In genomic region chr2:189521686-189522434, GRCh38 we compare ENCODE assay signal across 10 cellular contexts. TPM values are rescaled to one million over a fixed set of nuclear protein-coding genes. Genes with fewer than 3 reads are reported as not detected.
DNase-seq lines count a peak whose midpoint lies in the region; ATAC-seq and TF ChIP-seq lines count a peak whose summit lies in the region.
"Had no signal": no experiment of that assay in that cellular context is flagged by ENCODE, and none has a peak within 500 bp of the region (broad histone marks: within the 10 kb centered on the region; RNA-seq: fewer than 3 reads in every experiment).

No MANE protein-coding gene starts in this region.

- H3K9ac ChIP-seq in colonic mucosa (ENCODE audit: low read depth in 2 of 2, low read length in 2 of 2) (peak overlapping the region in 1 of 2 donors; percentile 13), skeletal muscle tissue (ENCODE audit: low read depth in 1 of 3, low read length in 3 of 3) (no peak overlapping the region)

- peak; percentile 50 for ATAC-seq in GM18517 (IDR thresholded peaks at IDR 0.05; ENCODE audit: unreplicated experiment)

- H3K9me3 ChIP-seq in colonic mucosa = no peaks in the 10 kb centered on the region
- no peaks in the 10 kb centered on the region for H3K9me3 ChIP-seq in skeletal muscle tissue (ENCODE audit: control insufficient read depth in 3 of 3, low read length in 3 of 3)
- H3K9me3 ChIP-seq in MG63 = no peaks in the 10 kb centered on the region

- no peak for TF ChIP-seq CTCF in colonic mucosa (IDR thresholded peaks at IDR 0.05)

- DNase-seq in LHCN-M2 (ENCODE audit: low read depth) = peak; percentile 42
- DNase-seq in colonic mucosa = no peak
- DNase-seq in NCI-H1694 treated with DMSO at 0.1 percent for 48 hours (lab: John Stamatoyannopoulos, UW) = no peak
- DNase-seq in NCI-H226 = no peak
- DNase-seq in NCI-H524 (lab: John Stamatoyannopoulos, UW) = no peak
- DNase-seq in MG63 = no peak
- DNase-seq: natural killer cell; stimulated activated CD4-positive, alpha-beta T cell treated with anti-CD3 and anti-CD28 coated beads, Interleukin-2, amount 100 ng/mL, for 48 hours had no signal

- H3K4me1 ChIP-seq in colonic mucosa (peaks cover 4% of the 10 kb centered on the region), skeletal muscle tissue (ENCODE audit: control insufficient read depth in 3 of 3, insufficient read depth in 3 of 3, low read length in 3 of 3) (peaks cover 10 to 17% (median 14%) of the 10 kb centered on the region in 3 donors)

- H3K36me3 ChIP-seq in colonic mucosa = no peaks in the 10 kb centered on the region
- H3K36me3 ChIP-seq in skeletal muscle tissue (ENCODE audit: control insufficient read depth in 3 of 3, insufficient read depth in 3 of 3, low read length in 3 of 3) = no peaks in the 10 kb centered on the region
- no peaks in the 10 kb centered on the region for H3K36me3 ChIP-seq in MG63

- H3K27me3 ChIP-seq in colonic mucosa (no peaks in the 10 kb centered on the region), skeletal muscle tissue (ENCODE audit: control insufficient read depth in 3 of 3, insufficient read depth in 3 of 3, low read length in 3 of 3) (no peaks in the 10 kb centered on the region), MG63 (no peaks in the 10 kb centered on the region)

- H3K4me3 ChIP-seq in colonic mucosa (no peak overlapping the region), skeletal muscle tissue (ENCODE audit: low read length in 3 of 3) (no peak overlapping the region), MG63 (no peak overlapping the region)

- H3K27ac ChIP-seq in colonic mucosa = peak overlapping the region; percentile 86
- peak overlapping the region; percentile 66 for H3K27ac ChIP-seq in skeletal muscle tissue (ENCODE audit: low read depth, low read length)

- intact Hi-C loops in colonic mucosa (cut with DNase I) = no loop called here

RNA-seq across cellular contexts. Expression of gene SLC40A1, which starts 58.7 kb away (rescaled TPM):
- total RNA-seq in LHCN-M2 (2014; rRNA removed) (7.1 and 7.6 TPM in 2 replicates), colonic mucosa (100 to 1,000 TPM in 1 of 2 donors, 10 to 100 TPM in 1; 43.6 to 183 TPM), skeletal muscle tissue (97.6 TPM)
- 3.4 TPM for polyA plus RNA-seq in LHCN-M2 (2012)
- 0.13 TPM in 1 of 2 replicates, not detected in the other for total RNA-seq in MG63 (2014; rRNA removed; shearing (Covaris generic); ENCODE audit: low replicate concordance)
